8 cellular contexts compared by ENCODE assay signal in the genomic region with DNA sequence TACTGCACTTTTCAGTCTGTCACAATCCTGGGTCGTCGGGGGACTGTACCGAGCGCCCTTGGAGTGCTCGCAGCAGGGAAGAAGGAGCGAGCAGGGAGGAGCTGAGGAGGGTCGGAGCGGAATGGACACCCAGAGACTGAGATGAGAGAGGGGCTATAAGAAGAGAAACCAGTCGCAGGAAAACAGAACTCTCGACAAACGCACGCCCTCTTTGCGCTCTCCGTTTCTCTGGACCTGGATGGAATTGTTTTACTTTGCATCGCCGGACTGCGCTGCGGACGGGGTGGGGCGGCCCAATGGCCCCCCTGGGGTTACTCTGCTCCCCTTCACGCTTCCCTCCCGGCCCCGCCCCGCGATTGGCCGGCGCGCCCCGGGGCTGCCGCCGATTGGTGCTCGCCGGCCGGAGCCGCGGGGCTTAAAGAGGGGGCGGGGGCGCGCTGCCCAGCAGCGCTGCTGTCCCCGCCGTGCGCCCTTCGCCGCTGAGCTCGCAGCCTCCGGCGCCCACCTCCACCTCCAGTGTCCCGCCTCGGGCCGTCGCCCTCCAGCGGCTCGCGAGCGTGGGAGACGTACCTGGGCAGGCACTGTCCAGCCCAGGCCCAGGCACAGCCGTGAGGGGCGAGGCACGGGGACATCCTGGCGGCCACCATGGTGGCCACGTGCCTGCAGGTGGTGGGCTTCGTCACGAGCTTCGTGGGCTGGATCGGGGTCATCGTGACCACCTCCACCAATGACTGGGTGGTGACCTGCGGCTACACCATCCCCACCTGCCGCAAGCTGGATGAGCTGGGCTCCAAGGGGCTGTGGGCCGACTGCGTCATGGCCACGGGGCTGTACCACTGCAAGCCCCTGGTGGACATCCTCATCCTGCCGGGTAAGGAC. TPM values are rescaled to one million over a fixed set of nuclear protein-coding genes. Genes with fewer than 3 reads are reported as not detected.
DNase-seq lines count a peak whose midpoint lies in the region; ATAC-seq and TF ChIP-seq lines count a peak whose summit lies in the region.

CLDN11 (plus strand) TSS at position 447 of the 879 bp plus-strand sequence; CDS start at position 646, 199 bp downstream.

- no peak within 1 kb of the TSS for H3K27ac ChIP-seq in OCI-LY7 (ENCODE audit: low read depth, low read length, poor library complexity, severe bottlenecking)

- H3K27me3 Mint-ChIP-seq in activated T-helper 17 cell treated with anti-CD3 and anti-CD28 coated beads, Interleukin-2, amount 50 U/mL, for 72 hours, result peaks cover 29% of the 10 kb centered on the region
- peaks cover 9% of the 10 kb centered on the region for H3K27me3 Mint-ChIP-seq in glutamatergic neuron (ENCODE audit: unreplicated experiment)

- BruUV-seq in OCI-LY7 (replicated peaks; lab: Mats Ljungman, UMichigan), result no TSS peak

- H3K4me1 Mint-ChIP-seq in activated T-helper 17 cell treated with anti-CD3 and anti-CD28 coated beads, Interleukin-2, amount 50 U/mL, for 72 hours, result peaks cover 4% of the 10 kb centered on the region
- peaks cover 2% of the 10 kb centered on the region for H3K4me1 Mint-ChIP-seq in glutamatergic neuron (ENCODE audit: low read depth, unreplicated experiment)

- H3K9me3 Mint-ChIP-seq in activated T-helper 17 cell treated with anti-CD3 and anti-CD28 coated beads, Interleukin-2, amount 50 U/mL, for 72 hours, result no peaks in the 10 kb centered on the region
- peaks cover 1% of the 10 kb centered on the region for H3K9me3 Mint-ChIP-seq in glutamatergic neuron (ENCODE audit: unreplicated experiment)

- H3K36me3 ChIP-seq in OCI-LY7 (ENCODE audit: insufficient read depth, low read length), result no peaks in the 10 kb centered on the region

- no peak within 1 kb of the TSS for H3K4me3 ChIP-seq in OCI-LY7 (ENCODE audit: low read depth, low read length, poor library complexity, severe bottlenecking)

- intact Hi-C loops in OCI-LY7 (cut with micrococcal nuclease; ENCODE audit: unreplicated experiment), result no loop called here

- H3K4me3 Mint-ChIP-seq in activated T-helper 17 cell treated with anti-CD3 and anti-CD28 coated beads, Interleukin-2, amount 50 U/mL, for 72 hours, result peak within 1 kb of the TSS; percentile 77
- H3K4me3 Mint-ChIP-seq in glutamatergic neuron (ENCODE audit: unreplicated experiment), result peak within 1 kb of the TSS; percentile 95

- no peaks in the 10 kb centered on the region for H3K79me2 ChIP-seq in OCI-LY7 (ENCODE audit: insufficient read depth, low read depth, low read length)

- H3K27ac Mint-ChIP-seq in activated T-helper 17 cell treated with anti-CD3 and anti-CD28 coated beads, Interleukin-2, amount 50 U/mL, for 72 hours, result no peak within 1 kb of the TSS
- H3K27ac Mint-ChIP-seq in glutamatergic neuron (ENCODE audit: unreplicated experiment), result no peak within 1 kb of the TSS

- H3K9me2 ChIP-seq in OCI-LY7 (ENCODE audit: insufficient read depth, low read length), result no peaks in the 10 kb centered on the region

- no peaks in the 10 kb centered on the region for H3K9me3 ChIP-seq in OCI-LY7 (ENCODE audit: low read length)

- POLR2A ChIA-PET in OCI-LY7 (lab: Charles Lee), result no interaction called here

- CTCF ChIA-PET in OCI-LY7 (lab: Charles Lee; ENCODE audit: unreplicated experiment), result no interaction called here

- H4K20me1 ChIP-seq in OCI-LY7 (ENCODE audit: insufficient read depth, low read length), result no peaks in the 10 kb centered on the region

- peak; percentile 18 for ATAC-seq in activated T-helper 17 cell treated with anti-CD3 and anti-CD28 coated beads, Interleukin-2, amount 50 U/mL, for 72 hours (replicated peaks)

- H3K4me2 ChIP-seq in OCI-LY7 (ENCODE audit: low read length), result no peak within 1 kb of the TSS

- no peak within 1 kb of the TSS for H2AFZ ChIP-seq in OCI-LY7 (ENCODE audit: low read length)

- DNase-seq in AG09319 (ENCODE audit: extremely low read depth, low read depth) (no peak), GOT3 (lab: John Stamatoyannopoulos, UW) (peak; percentile 65), glutamatergic neuron (peak; percentile 69), nucleus accumbens (lab: John Stamatoyannopoulos, UW) (peak in 51 of 56 donors; percentile 11 to 87 (median 66)), OCI-LY7 (ENCODE audit: low spot score) (no peak), DMS153 (lab: John Stamatoyannopoulos, UW) (no peak)
- DNase-seq in stimulated activated CD4-positive, alpha-beta T cell treated with anti-CD3 and anti-CD28 coated beads, Interleukin-4, amount 100 ng/mL, for 4 hours, result no peak

- no peaks in the 10 kb centered on the region for H3K36me3 Mint-ChIP-seq in activated T-helper 17 cell treated with anti-CD3 and anti-CD28 coated beads, Interleukin-2, amount 50 U/mL, for 72 hours (ENCODE audit: low read depth)
- H3K36me3 Mint-ChIP-seq in glutamatergic neuron (ENCODE audit: unreplicated experiment), result no peaks in the 10 kb centered on the region

- H3K4me1 ChIP-seq in OCI-LY7 (ENCODE audit: insufficient read depth, low read length, poor library complexity, severe bottlenecking), result no peaks in the 10 kb centered on the region

- TF ChIP-seq CTCF in AG09319 (IDR thresholded peaks at IDR 0.05; ENCODE audit: low read depth, low read length) (peak; percentile 4; the same call in 1 of the 2 replicates), glutamatergic neuron (IDR thresholded peaks at IDR 0.05; ENCODE audit: partially characterized antibody, unreplicated experiment) (peak; percentile 27), OCI-LY7 (conservative IDR thresholded peaks at IDR 0.05; ENCODE audit: low read length) (no peak)

RNA-seq across cellular contexts. Expression of gene CLDN11, which starts in this region (rescaled TPM):
- not detected for total RNA-seq in activated T-helper 17 cell treated with anti-CD3 and anti-CD28 coated beads, Interleukin-2, amount 50 U/mL, for 72 hours
- total RNA-seq in glutamatergic neuron (ENCODE audit: unreplicated experiment) (0.44 TPM), OCI-LY7 (2022) (0.33 and 0.34 TPM in 2 replicates)
- total RNA-seq in OCI-LY7 (2014; rRNA removed; shearing (Covaris generic)), result 0.32 and 1.0 TPM in 2 replicates

Comparison
In these comparisons a context has a peak if more than half of its experiments do, and no peak if none do; other contexts are left out.
1. Peak in ATAC-seq in activated T-helper 17 cell treated with anti-CD3 and anti-CD28 coated beads, Interleukin-2, amount 50 U/mL, for 72 hours; RNA of the gene not detected or under 1 TPM.
2. Peak in DNase-seq in glutamatergic neuron; RNA of the gene not detected or under 1 TPM.
3. DNase-seq: peak in GOT3 (single experiment) and nucleus accumbens (51 of 56); none in AG09319 (single experiment), OCI-LY7 (single experiment), stimulated activated CD4-positive, alpha-beta T cell treated with anti-CD3 and anti-CD28 coated beads, Interleukin-4, amount 100 ng/mL, for 4 hours (0 of 2) and DMS153 (single experiment).